In the genomic region with DNA sequence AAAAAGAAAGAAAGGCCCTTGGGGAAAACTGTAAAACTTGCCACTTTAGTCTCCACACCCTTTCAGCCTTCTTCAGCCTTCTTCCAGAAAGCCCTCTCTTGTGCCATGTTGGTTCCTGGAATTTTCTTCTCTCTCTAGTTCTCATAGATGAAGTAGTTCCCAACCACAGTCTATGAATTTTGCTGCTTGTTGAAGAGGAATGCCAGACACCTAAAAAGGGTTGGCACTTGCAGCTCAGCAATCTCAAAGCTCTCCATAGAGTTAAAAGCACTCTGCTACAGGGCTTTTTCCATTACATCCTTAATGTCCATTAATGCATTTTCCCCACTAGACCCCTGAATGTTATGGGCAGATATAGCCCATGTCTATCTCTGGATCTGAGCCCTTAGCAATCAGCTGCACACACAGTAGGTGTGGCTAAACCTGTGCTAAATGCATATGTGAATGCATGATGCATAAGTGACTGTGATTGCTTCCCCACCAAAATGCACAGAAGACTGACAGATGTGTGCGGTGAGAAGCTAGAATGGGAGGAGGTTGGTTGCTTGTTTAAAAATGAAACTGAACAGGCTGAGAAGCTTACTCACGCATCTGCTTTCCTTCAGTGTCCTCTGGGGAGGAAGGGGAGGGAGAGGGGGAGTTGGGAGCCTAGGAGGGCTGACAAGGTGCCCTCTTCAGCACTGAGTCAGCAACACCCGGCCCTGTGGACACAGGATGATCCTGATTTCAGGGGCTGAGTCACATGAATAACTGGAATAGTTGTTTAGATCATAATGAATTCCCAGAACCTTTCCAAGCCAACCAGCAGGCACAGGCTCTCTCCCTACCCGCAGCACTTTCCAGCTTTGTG, we compare ENCODE assay signal across 8 cellular contexts.
DNase-seq lines count a peak whose midpoint lies in the region; ATAC-seq and TF ChIP-seq lines count a peak whose summit lies in the region.

No MANE protein-coding gene starts in this region.

- peak overlapping the region; percentile 23 to 85 (median 78) for H3K27ac ChIP-seq in gastroesophageal sphincter

- 0 to 7% methylated on average over 2 to 3 of the region's 4 CpGs for WGBS in gastroesophageal sphincter (ENCODE audit: low coverage in 1 of 2), 2 donors

- no peak for TF ChIP-seq EP300 in gastroesophageal sphincter (IDR thresholded peaks at IDR 0.05)

- ATAC-seq in GM19463 (IDR thresholded peaks at IDR 0.05; ENCODE audit: unreplicated experiment), result peak; percentile 51
- ATAC-seq in HG03521 (IDR thresholded peaks at IDR 0.05; ENCODE audit: unreplicated experiment), result peak; percentile 44
- ATAC-seq in gastroesophageal sphincter, result peak; percentile 95
- ATAC-seq in HG02571 (IDR thresholded peaks at IDR 0.05; ENCODE audit: unreplicated experiment), result no peak

- peak overlapping the region; percentile 45 for H3K4me3 ChIP-seq in WI38 (ENCODE audit: low read depth, low read length)
- H3K4me3 ChIP-seq in gastroesophageal sphincter, result peak overlapping the region in 1 of 2 donors; percentile 9

- no peak for TF ChIP-seq CTCF in WI38 (IDR thresholded peaks at IDR 0.05; ENCODE audit: low read depth, low read length)
- no peak for TF ChIP-seq CTCF in gastroesophageal sphincter (IDR thresholded peaks at IDR 0.05)

- intact Hi-C loops in posterior cingulate gyrus (cut with DNase I), result loop anchor here (5.0 kb wide), 1 partner anchor 147 kb away; a partner anchor contains a TSS

- no peaks in the 10 kb centered on the region for H3K27me3 ChIP-seq in gastroesophageal sphincter

- H3K36me3 ChIP-seq in gastroesophageal sphincter, result no peaks in the 10 kb centered on the region

- DNase-seq in EL (peak; percentile 100), posterior cingulate gyrus (peak in 7 of 10 donors; percentile 13 to 88 (median 55)), NCI-H748 (lab: John Stamatoyannopoulos, UW; ENCODE audit: unreplicated experiment) (no peak)

- no peaks in the 10 kb centered on the region for H3K9me3 ChIP-seq in gastroesophageal sphincter

- no peak for TF ChIP-seq POLR2A in gastroesophageal sphincter (IDR thresholded peaks at IDR 0.05)

- peaks cover 5 to 41% (median 12%) of the 10 kb centered on the region in 3 donors for H3K4me1 ChIP-seq in gastroesophageal sphincter
